ENCODE assay signal across 2 cellular contexts in genomic region chr14:67944605-67945004, GRCh38.
TF ChIP-seq lines count a peak whose summit lies in the region.

No MANE protein-coding gene starts in this region.

TF ChIP-seq in IMR-90, 13 proteins besides CTCF, POLR2A, EP300 and RAD21:
- no peak for TF ChIP-seq FOS (IDR thresholded peaks at IDR 0.05; ENCODE audit: low read depth, low read length)
- TF ChIP-seq RCOR1 (IDR thresholded peaks at IDR 0.05; ENCODE audit: insufficient replicate concordance, low read length) = no peak
- TF ChIP-seq SMC3 (IDR thresholded peaks at IDR 0.05; ENCODE audit: low read depth, low read length) = no peak
- TF ChIP-seq NFE2L2 (IDR thresholded peaks at IDR 0.05; ENCODE audit: low read depth, low read length) = no peak
- no peak for TF ChIP-seq ELK1 (IDR thresholded peaks at IDR 0.05; ENCODE audit: borderline replicate concordance, low read depth, low read length)
- no peak for TF ChIP-seq MAZ (IDR thresholded peaks at IDR 0.05; ENCODE audit: borderline replicate concordance, low read depth, low read length)
- TF ChIP-seq BHLHE40 (IDR thresholded peaks at IDR 0.05; ENCODE audit: low read depth, low read length) = no peak

TF ChIP-seq in GM12878, 131 proteins besides CTCF, POLR2A, EP300 and RAD21:
- TF ChIP-seq, protein P1, sequence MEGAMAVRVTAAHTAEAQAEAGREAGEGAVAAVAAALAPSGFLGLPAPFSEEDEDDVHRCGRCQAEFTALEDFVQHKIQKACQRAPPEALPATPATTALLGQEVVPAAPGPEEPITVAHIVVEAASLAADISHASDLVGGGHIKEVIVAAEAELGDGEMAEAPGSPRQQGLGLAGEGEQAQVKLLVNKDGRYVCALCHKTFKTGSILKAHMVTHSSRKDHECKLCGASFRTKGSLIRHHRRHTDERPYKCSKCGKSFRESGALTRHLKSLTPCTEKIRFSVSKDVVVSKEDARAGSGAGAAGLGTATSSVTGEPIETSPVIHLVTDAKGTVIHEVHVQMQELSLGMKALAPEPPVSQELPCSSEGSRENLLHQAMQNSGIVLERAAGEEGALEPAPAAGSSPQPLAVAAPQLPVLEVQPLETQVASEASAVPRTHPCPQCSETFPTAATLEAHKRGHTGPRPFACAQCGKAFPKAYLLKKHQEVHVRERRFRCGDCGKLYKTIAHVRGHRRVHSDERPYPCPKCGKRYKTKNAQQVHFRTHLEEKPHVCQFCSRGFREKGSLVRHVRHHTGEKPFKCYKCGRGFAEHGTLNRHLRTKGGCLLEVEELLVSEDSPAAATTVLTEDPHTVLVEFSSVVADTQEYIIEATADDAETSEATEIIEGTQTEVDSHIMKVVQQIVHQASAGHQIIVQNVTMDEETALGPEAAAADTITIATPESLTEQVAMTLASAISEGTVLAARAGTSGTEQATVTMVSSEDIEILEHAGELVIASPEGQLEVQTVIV (IDR thresholded peaks at IDR 0.05; ENCODE audit: borderline replicate concordance, partially characterized antibody) = no peak
- TF ChIP-seq, protein P2, sequence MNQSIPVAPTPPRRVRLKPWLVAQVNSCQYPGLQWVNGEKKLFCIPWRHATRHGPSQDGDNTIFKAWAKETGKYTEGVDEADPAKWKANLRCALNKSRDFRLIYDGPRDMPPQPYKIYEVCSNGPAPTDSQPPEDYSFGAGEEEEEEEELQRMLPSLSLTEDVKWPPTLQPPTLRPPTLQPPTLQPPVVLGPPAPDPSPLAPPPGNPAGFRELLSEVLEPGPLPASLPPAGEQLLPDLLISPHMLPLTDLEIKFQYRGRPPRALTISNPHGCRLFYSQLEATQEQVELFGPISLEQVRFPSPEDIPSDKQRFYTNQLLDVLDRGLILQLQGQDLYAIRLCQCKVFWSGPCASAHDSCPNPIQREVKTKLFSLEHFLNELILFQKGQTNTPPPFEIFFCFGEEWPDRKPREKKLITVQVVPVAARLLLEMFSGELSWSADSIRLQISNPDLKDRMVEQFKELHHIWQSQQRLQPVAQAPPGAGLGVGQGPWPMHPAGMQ (IDR thresholded peaks at IDR 0.05; ENCODE audit: borderline replicate concordance) = no peak
- TF ChIP-seq SREBF1 (IDR thresholded peaks at IDR 0.05; ENCODE audit: low read length) (no peak), ZBTB33 (IDR thresholded peaks at IDR 0.05) (no peak), MTA2 (IDR thresholded peaks at IDR 0.05; ENCODE audit: low read depth) (no peak), JUNB (IDR thresholded peaks at IDR 0.05) (no peak), ATF2 (IDR thresholded peaks at IDR 0.05; ENCODE audit: low read length) (no peak), EZH2 (IDR thresholded peaks at IDR 0.05; ENCODE audit: borderline replicate concordance, control insufficient read depth, low read depth, low read length) (no peak), MXI1 (IDR thresholded peaks at IDR 0.05; ENCODE audit: low read depth, low read length) (no peak), SMAD5 (IDR thresholded peaks at IDR 0.05; ENCODE audit: low read depth) (no peak), IRF4 (IDR thresholded peaks at IDR 0.05; ENCODE audit: low read depth, low read length) (no peak), IKZF1 (conservative IDR thresholded peaks at IDR 0.05) (no peak), RUNX3 (IDR thresholded peaks at IDR 0.05; ENCODE audit: low read length) (no peak), SMC3 (IDR thresholded peaks at IDR 0.05; ENCODE audit: borderline replicate concordance, low read length) (no peak)
